24 cellular contexts compared by ENCODE assay signal in the genomic region with DNA sequence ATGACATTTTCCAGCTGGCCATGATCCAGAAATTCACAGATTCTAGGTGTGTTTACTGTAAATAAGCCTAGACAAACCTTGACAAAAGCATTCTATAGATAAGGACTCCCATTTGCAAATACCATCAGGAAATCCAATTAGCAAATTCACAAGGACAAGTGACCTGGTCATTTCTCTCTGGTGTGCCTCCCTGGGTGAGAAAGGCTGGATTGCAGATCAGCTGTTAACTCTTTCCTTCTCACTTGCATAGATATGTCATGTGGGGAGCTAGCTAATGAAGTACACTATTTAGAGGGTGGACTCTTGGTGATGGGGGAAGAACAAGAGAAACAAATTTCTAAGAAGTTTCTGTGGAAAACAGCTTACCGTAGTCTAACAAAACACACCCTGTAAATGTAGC.
"Had no signal": no experiment of that assay in that cellular context is flagged by ENCODE, and none has a peak within 500 bp of the region (broad histone marks: within the 10 kb centered on the region; RNA-seq: fewer than 3 reads in every experiment).

No MANE protein-coding gene starts in this region.

- H3K4me2 ChIP-seq: KMS-11, SK-N-SH had no signal

- H3K9me3 ChIP-seq: SK-N-SH had no signal

- H3K4me3 ChIP-seq: K562 had no signal

- ATAC-seq: K562, Panc1 had no signal

- H3K9me2 ChIP-seq: SK-N-SH had no signal

- H3K27me3 Mint-ChIP-seq: IgD-negative memory B cell had no signal

- H3K36me3 Mint-ChIP-seq: IgD-negative memory B cell had no signal

- H3K27ac Mint-ChIP-seq: IgD-negative memory B cell had no signal

- H3K4me1 Mint-ChIP-seq: IgD-negative memory B cell had no signal

- FAIRE-seq: K562 had no signal

- H3K9ac ChIP-seq: KMS-11, SK-N-SH had no signal

- H3K4me3 Mint-ChIP-seq: IgD-negative memory B cell had no signal

- H3K27ac ChIP-seq: KMS-11, RWPE1 had no signal

- DNase-seq: Kasumi-1, MV-4-11, NCI-H1048, NCI-H1105, NCI-H1417, NCI-H1436 treated with DMSO at 0.1 percent for 48 hours, NCI-H187, NCI-H2029, NCI-H2081 treated with DMSO at 0.1 percent for 48 hours, NCI-H2171, NCI-H226, NCI-H446, NCI-H510A, NCI-H524 treated with DMSO at 0.1 percent for 48 hours, NCI-H69, NCI-H774, SHP77, SK-N-SH, SW 1271 had no signal
